In genomic region chr18:65938592-65939372, GRCh38 we compare ENCODE assay signal across 9 cellular contexts.
A peak's percentile ranks its signal among the peaks of the same experiment; 100 is the strongest.
DNase-seq lines count a peak whose midpoint lies in the region; ATAC-seq, FAIRE-seq and TF ChIP-seq lines count a peak whose summit lies in the region.
"Had no signal": no experiment of that assay in that cellular context is flagged by ENCODE, and none has a peak within 500 bp of the region (broad histone marks: within the 10 kb centered on the region; RNA-seq: fewer than 3 reads in every experiment).

No MANE protein-coding gene starts in this region.

- FAIRE-seq in TTC549 (lab: Jason Lieb, UNC): peak; percentile 89

- ATAC-seq in GM21723 (IDR thresholded peaks at IDR 0.05; ENCODE audit: unreplicated experiment) (peak; percentile 57), left lobe of liver (peak; percentile 77), HG03108 (IDR thresholded peaks at IDR 0.05; ENCODE audit: unreplicated experiment) (no peak)

- DNase-seq in ELR (ENCODE audit: low read depth) (peak; percentile 14), left lobe of liver (ENCODE audit: low spot score) (no peak), HuH-7.5 (ENCODE audit: low spot score) (no peak), inferior parietal cortex (ENCODE audit: extremely low spot score) (no peak)
- DNase-seq: left cardiac atrium had no signal

- TF ChIP-seq CTCF in LNCAP (IDR thresholded peaks at IDR 0.05): peak; percentile 79
